In genomic region chr3:113132571-113132996, GRCh38 we compare ENCODE assay signal across 1 cellular context.
TF ChIP-seq lines count a peak whose summit lies in the region.

No MANE protein-coding gene starts in this region.

TF ChIP-seq in GM23338, 12 proteins besides CTCF, POLR2A, EP300 and RAD21 (continued from another document):
- TF ChIP-seq ZNF462 (CRISPR knock-in tag; IDR thresholded peaks at IDR 0.05) (no peak), REST (IDR thresholded peaks at IDR 0.05; ENCODE audit: unreplicated experiment) (no peak), ZNF114 (CRISPR knock-in tag; IDR thresholded peaks at IDR 0.05) (no peak), JUNB (IDR thresholded peaks at IDR 0.05; ENCODE audit: unreplicated experiment) (no peak), STAT1 (IDR thresholded peaks at IDR 0.05; ENCODE audit: unreplicated experiment) (no peak)
TF ChIP-seq in GM23338: peak in this region for 0.
